In genomic region chr18:63079114-63079513, GRCh38 we compare ENCODE assay signal across 13 cellular contexts.
DNase-seq lines count a peak whose midpoint lies in the region; ATAC-seq and TF ChIP-seq lines count a peak whose summit lies in the region.
"Had no signal": no experiment of that assay in that cellular context is flagged by ENCODE, and none has a peak within 500 bp of the region (broad histone marks: within the 10 kb centered on the region; RNA-seq: fewer than 3 reads in every experiment).

No MANE protein-coding gene starts in this region.

- peak; percentile 82 for DNase-seq in GF-D8 (lab: John Stamatoyannopoulos, UW)
- no peak for DNase-seq in activated B cell treated with CpG ODN at 0.5 μM for 24 hours
- no peak for DNase-seq in AG08395 (ENCODE audit: low spot score)
- no peak for DNase-seq in NCI-H2196 (lab: John Stamatoyannopoulos, UW; ENCODE audit: unreplicated experiment)
- DNase-seq in erythroblast (lab: John Stamatoyannopoulos, UW), result no peak
- no peak for DNase-seq in spleen
- DNase-seq: activated CD4-positive, alpha-beta T cell treated with anti-CD3 and anti-CD28 coated beads, Interleukin-2, amount 50 U/mL, for 48 hours; DMS 273 treated with DMSO at 0.1 percent for 48 hours; NCI-H82 had no signal

- POLR2A ChIA-PET in activated B cell treated with CpG ODN at 0.5 μM for 24 hours (lab: Charles Lee), result interaction anchor here (1.9 kb wide), 1 partner anchor 23 kb away, joined by 4 read pairs; no protein-coding TSS in a partner anchor

- H3K9me3 Mint-ChIP-seq in activated B cell treated with CpG ODN at 0.5 μM for 24 hours, result peaks cover 7% of the 10 kb centered on the region

- peaks cover 25% of the 10 kb centered on the region for H3K4me1 Mint-ChIP-seq in activated B cell treated with CpG ODN at 0.5 μM for 24 hours

- no peak overlapping the region for H3K27ac Mint-ChIP-seq in activated B cell treated with CpG ODN at 0.5 μM for 24 hours

- WGBS in spleen, 5 donors, result 26 to 55% (median 32%) methylated on average over 1 of the region's 1 CpG

- H3K27me3 Mint-ChIP-seq in activated B cell treated with CpG ODN at 0.5 μM for 24 hours, result no peaks in the 10 kb centered on the region

- H3K4me3 Mint-ChIP-seq in activated B cell treated with CpG ODN at 0.5 μM for 24 hours, result no peak overlapping the region
- H3K4me3 Mint-ChIP-seq: central memory CD8-positive, alpha-beta T cell had no signal

- H3K4me1 ChIP-seq in spleen, result peaks cover 0 to 22% (median 10%) of the 10 kb centered on the region in 6 donors
- H3K4me1 ChIP-seq: parathyroid adenoma had no signal

- H3K36me3 ChIP-seq in spleen, result no peaks in the 10 kb centered on the region

- H3K27ac ChIP-seq in spleen, result no peak overlapping the region
- H3K27ac ChIP-seq: parathyroid adenoma had no signal

- H3K36me3 Mint-ChIP-seq in activated B cell treated with CpG ODN at 0.5 μM for 24 hours (ENCODE audit: low read depth), result no peaks in the 10 kb centered on the region

- ATAC-seq in GM19463 (IDR thresholded peaks at IDR 0.05; ENCODE audit: unreplicated experiment), result peak; percentile 33
- peak; percentile 37 for ATAC-seq in HG03457 (IDR thresholded peaks at IDR 0.05; ENCODE audit: unreplicated experiment)
- ATAC-seq in activated B cell treated with CpG ODN at 0.5 μM for 24 hours (ENCODE audit: low read depth), result peak; percentile 71

- intact Hi-C loops in activated B cell treated with CpG ODN at 0.5 μM for 24 hours (cut with micrococcal nuclease), result loop anchor here (2.0 to 5.0 kb wide), 5 partner anchors 18 to 552 kb away; no protein-coding TSS in a partner anchor
- intact Hi-C loops in spleen (cut with DNase I; ENCODE audit: low total_unique reads), result no loop called here

- H3K27me3 ChIP-seq in spleen (replicated peaks in 1 of 7), result no peaks in the 10 kb centered on the region

- TF ChIP-seq CTCF in activated B cell treated with CpG ODN at 0.5 μM for 24 hours (IDR thresholded peaks at IDR 0.05) (no peak), spleen (IDR thresholded peaks at IDR 0.05 in 8 of 11, conservative IDR thresholded peaks at IDR 0.05 in 3 of 11) (no peak)

- no peak for TF ChIP-seq POLR2A in erythroblast (IDR thresholded peaks at IDR 0.05; ENCODE audit: low read length)
- TF ChIP-seq POLR2A in spleen (IDR thresholded peaks at IDR 0.05), result no peak

- CTCF ChIA-PET in activated B cell treated with CpG ODN at 0.5 μM for 24 hours (lab: Charles Lee), result interaction anchor here (0.6 kb wide), 1 partner anchor 201 kb away, joined by 3 read pairs; no protein-coding TSS in a partner anchor

- H3K9me3 ChIP-seq in spleen, result peaks cover 0 to 14% (median 10%) of the 10 kb centered on the region in 8 donors

- no peak overlapping the region for H3K4me3 ChIP-seq in spleen
